ENCODE assay signal across 10 cellular contexts in the genomic region with DNA sequence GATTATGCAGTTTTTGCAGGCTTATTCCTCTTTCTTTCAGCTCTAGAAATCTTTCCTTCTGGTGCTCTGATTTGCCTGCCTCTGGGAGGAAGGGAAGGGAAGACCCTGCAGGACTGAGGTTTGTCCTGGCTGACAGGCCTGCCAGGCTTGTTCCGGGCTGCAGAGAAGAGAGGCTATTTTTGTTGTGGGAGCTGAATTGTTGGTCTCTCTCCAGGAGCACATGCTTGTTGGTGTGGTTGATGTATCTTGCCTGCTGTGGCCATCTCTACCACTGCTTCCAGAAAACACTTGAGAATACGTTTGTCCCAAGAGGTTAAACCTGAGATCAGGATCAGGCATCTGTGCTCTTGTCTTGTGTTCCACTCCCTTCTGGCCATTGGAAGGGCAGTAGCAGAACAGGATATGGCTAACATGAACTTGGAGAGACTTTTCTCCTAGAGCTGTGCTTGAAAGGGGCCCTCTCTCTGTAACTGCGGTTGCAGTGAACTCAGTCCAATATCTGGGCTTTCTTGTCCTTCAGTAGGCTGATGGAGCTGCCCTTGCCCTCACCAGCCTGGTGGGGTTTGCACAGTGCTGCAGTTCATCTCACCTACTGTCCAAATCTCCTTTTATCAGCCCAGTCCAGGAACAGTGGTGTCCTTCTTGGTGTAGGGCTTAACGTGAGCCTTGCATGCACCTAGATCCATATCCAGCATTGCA. TPM values are rescaled to one million over a fixed set of nuclear protein-coding genes. Genes with fewer than 3 reads are reported as not detected.
A peak's percentile ranks its signal among the peaks of the same experiment; 100 is the strongest.
DNase-seq lines count a peak whose midpoint lies in the region; ATAC-seq and TF ChIP-seq lines count a peak whose summit lies in the region.
"Had no signal": no experiment of that assay in that cellular context is flagged by ENCODE, and none has a peak within 500 bp of the region (broad histone marks: within the 10 kb centered on the region; RNA-seq: fewer than 3 reads in every experiment).

No MANE protein-coding gene starts in this region.

- no peak overlapping the region for H3K4me3 ChIP-seq in CD4-positive, CD25-positive, alpha-beta regulatory T cell (ENCODE audit: low read depth, low read length)
- H3K4me3 ChIP-seq in BE2C (ENCODE audit: low read depth, low read length), result no peak overlapping the region

- no peaks in the 10 kb centered on the region for H3K27me3 Mint-ChIP-seq in CD4-positive, CD25-positive, alpha-beta regulatory T cell
- H3K27me3 Mint-ChIP-seq in progenitor cell of endocrine pancreas, result no peaks in the 10 kb centered on the region

- TF ChIP-seq CTCF in progenitor cell of endocrine pancreas (IDR thresholded peaks at IDR 0.05; ENCODE audit: unreplicated experiment), result no peak
- no peak for TF ChIP-seq CTCF in BE2C (IDR thresholded peaks at IDR 0.05; ENCODE audit: low read depth, low read length)

- peaks cover 44% of the 10 kb centered on the region for H3K36me3 ChIP-seq in CD4-positive, CD25-positive, alpha-beta regulatory T cell (ENCODE audit: control insufficient read depth, insufficient read depth, low read length)
- H3K36me3 ChIP-seq in BE2C, result no peaks in the 10 kb centered on the region

- H3K9me3 Mint-ChIP-seq in CD4-positive, CD25-positive, alpha-beta regulatory T cell, result peaks cover 0 to under 1% (median 0%) of the 10 kb centered on the region in 7 donors
- H3K9me3 Mint-ChIP-seq in progenitor cell of endocrine pancreas (ENCODE audit: low read depth), result no peaks in the 10 kb centered on the region

- H3K9me3 ChIP-seq in CD4-positive, CD25-positive, alpha-beta regulatory T cell (ENCODE audit: control insufficient read depth in 2 of 2, low read length in 2 of 2), result no peaks in the 10 kb centered on the region
- H3K9me3 ChIP-seq in BE2C, result no peaks in the 10 kb centered on the region

- H3K36me3 Mint-ChIP-seq in CD4-positive, CD25-positive, alpha-beta regulatory T cell, result peaks cover 6% of the 10 kb centered on the region
- H3K36me3 Mint-ChIP-seq in progenitor cell of endocrine pancreas (ENCODE audit: insufficient read depth), result peaks cover 4% of the 10 kb centered on the region

- H3K4me1 ChIP-seq in CD4-positive, CD25-positive, alpha-beta regulatory T cell (ENCODE audit: control insufficient read depth, insufficient read depth, low read length, poor library complexity, severe bottlenecking), result no peaks in the 10 kb centered on the region
- H3K4me1 ChIP-seq in BE2C, result no peaks in the 10 kb centered on the region

- H3K27ac Mint-ChIP-seq in CD4-positive, CD25-positive, alpha-beta regulatory T cell, result peak overlapping the region in 2 of 3 donors; percentile 11 to 41
- peak overlapping the region; percentile 52 for H3K27ac Mint-ChIP-seq in progenitor cell of endocrine pancreas

- no peaks in the 10 kb centered on the region for H3K27me3 ChIP-seq in CD4-positive, CD25-positive, alpha-beta regulatory T cell (ENCODE audit: control insufficient read depth, insufficient read depth, low read length)
- no peaks in the 10 kb centered on the region for H3K27me3 ChIP-seq in BE2C

- H3K27ac ChIP-seq in CD4-positive, CD25-positive, alpha-beta regulatory T cell (ENCODE audit: insufficient read depth, low read length, poor library complexity, severe bottlenecking), result no peak overlapping the region

- H3K4me3 Mint-ChIP-seq in CD4-positive, CD25-positive, alpha-beta regulatory T cell, result no peak overlapping the region
- H3K4me3 Mint-ChIP-seq in progenitor cell of endocrine pancreas (ENCODE audit: low read depth), result no peak overlapping the region

- DNase-seq in CD4-positive, CD25-positive, alpha-beta regulatory T cell, result no peak
- DNase-seq in amygdala (lab: John Stamatoyannopoulos, UW) (peak in 29 of 56 donors; percentile 7 to 67 (median 26)), globus pallidus (ENCODE audit: low spot score) (peak; percentile 85), progenitor cell of endocrine pancreas (ENCODE audit: low spot score, unreplicated experiment) (no peak), BE2C (no peak), ecto neural progenitor cell (ENCODE audit: low spot score) (no peak)

- ATAC-seq in CD4-positive, CD25-positive, alpha-beta regulatory T cell (ENCODE audit: low read depth in 2 of 2), result no peak
- ATAC-seq in HG03159 (IDR thresholded peaks at IDR 0.05; ENCODE audit: unreplicated experiment) (no peak), HG03460 (IDR thresholded peaks at IDR 0.05; ENCODE audit: unreplicated experiment) (no peak)

- peaks cover 0 to 13% (median 1%) of the 10 kb centered on the region in 4 donors for H3K4me1 Mint-ChIP-seq in CD4-positive, CD25-positive, alpha-beta regulatory T cell
- H3K4me1 Mint-ChIP-seq in progenitor cell of endocrine pancreas (ENCODE audit: low read depth), result no peaks in the 10 kb centered on the region

RNA-seq across cellular contexts. Expression of gene SLC25A34, which starts 21.5 kb away (rescaled TPM):
- 1.8 TPM for total RNA-seq in CD4-positive, CD25-positive, alpha-beta regulatory T cell
- polyA plus RNA-seq in CD4-positive, CD25-positive, alpha-beta regulatory T cell, result not detected
- total RNA-seq in progenitor cell of endocrine pancreas, result 5.5 and 6.0 TPM in 2 replicates
- 1.4 TPM for polyA plus RNA-seq in BE2C (2012; ENCODE audit: insufficient read depth, insufficient read length, low read depth)

RNA-seq across cellular contexts. Expression of gene TMEM82, which starts 27.7 kb away (rescaled TPM):
- total RNA-seq in CD4-positive, CD25-positive, alpha-beta regulatory T cell, result not detected
- polyA plus RNA-seq in CD4-positive, CD25-positive, alpha-beta regulatory T cell, result not detected
- 0.44 and 1.4 TPM in 2 replicates for total RNA-seq in progenitor cell of endocrine pancreas
- polyA plus RNA-seq in BE2C (2012; ENCODE audit: insufficient read depth, insufficient read length, low read depth), result not detected
- total RNA-seq: Daoy had no signal
- polyA plus RNA-seq: neural cell had no signal

RNA-seq across cellular contexts. Expression of gene PLEKHM2, which starts 30.5 kb away (rescaled TPM):
- 71.8 TPM for total RNA-seq in CD4-positive, CD25-positive, alpha-beta regulatory T cell
- 1 to 10 TPM; 3.2 to 5.0 (median 3.7) TPM for polyA plus RNA-seq in CD4-positive, CD25-positive, alpha-beta regulatory T cell
- total RNA-seq in progenitor cell of endocrine pancreas, result 60.1 and 70.4 TPM in 2 replicates
- 58.2 TPM for polyA plus RNA-seq in BE2C (2012; ENCODE audit: insufficient read depth, insufficient read length, low read depth)

RNA-seq across cellular contexts. Expression of gene FBLIM1, which starts 44.0 kb away (rescaled TPM):
- not detected for total RNA-seq in CD4-positive, CD25-positive, alpha-beta regulatory T cell
- polyA plus RNA-seq in CD4-positive, CD25-positive, alpha-beta regulatory T cell, result under 1 TPM in 1 of 4 donors, not detected in 3; 0.06 TPM
- total RNA-seq in progenitor cell of endocrine pancreas, result 101 and 105 TPM in 2 replicates
- polyA plus RNA-seq in BE2C (2012; ENCODE audit: insufficient read depth, insufficient read length, low read depth), result 31.4 TPM

Comparison
In these comparisons a context has a peak if more than half of its experiments do, and no peak if none do; other contexts are left out.
1. DNase-seq: peak in amygdala (29 of 56) and globus pallidus (single experiment); none in CD4-positive, CD25-positive, alpha-beta regulatory T cell (0 of 3), progenitor cell of endocrine pancreas (single experiment), BE2C (single experiment) and ecto neural progenitor cell (single experiment).